1 cellular context compared by ENCODE assay signal in the genomic region with DNA sequence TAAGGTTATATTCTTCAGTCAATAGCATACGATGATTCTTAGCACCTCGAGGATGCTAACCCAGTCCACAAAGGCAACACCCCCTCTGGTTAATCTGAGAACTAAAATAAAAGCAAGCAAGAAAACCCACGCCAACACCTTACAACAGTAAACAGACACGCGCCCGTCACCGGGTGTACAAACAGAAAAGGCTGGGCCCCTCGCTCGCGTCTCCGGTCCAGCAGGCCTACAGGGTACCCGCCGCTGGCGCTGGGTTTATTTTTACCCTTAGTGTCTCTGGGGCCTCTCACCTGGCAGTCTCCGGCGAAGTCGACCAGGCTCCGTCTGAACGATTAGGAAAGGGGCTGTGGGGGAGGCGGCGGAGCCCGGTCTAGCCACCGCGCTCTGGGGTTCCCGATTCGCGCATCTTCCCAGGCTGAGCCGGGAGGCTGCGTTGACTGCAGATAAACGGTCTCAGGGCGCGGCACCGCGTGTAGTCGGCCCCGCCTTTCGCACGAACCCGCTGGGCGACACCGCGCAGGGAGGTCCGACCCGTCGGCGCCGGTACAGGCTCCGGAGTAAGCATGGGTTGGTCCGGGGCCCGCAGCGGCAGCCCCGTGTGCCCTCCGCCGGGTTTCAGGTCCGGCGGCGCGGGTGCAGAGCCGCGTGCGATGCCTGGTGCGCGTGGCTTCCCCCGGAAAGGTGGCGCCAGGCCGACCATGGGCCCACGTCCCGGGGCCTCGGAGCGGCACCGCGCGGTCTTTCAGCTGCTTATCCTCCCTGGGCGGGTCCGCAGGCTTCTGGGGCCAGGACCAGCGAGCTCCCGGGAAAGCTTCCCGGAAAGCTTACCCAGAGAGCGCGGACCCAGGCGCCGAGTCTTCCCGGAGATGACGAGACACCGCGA.
A peak's percentile ranks its signal among the peaks of the same experiment; 100 is the strongest.
TF ChIP-seq lines count a peak whose summit lies in the region.

A gene with protein sequence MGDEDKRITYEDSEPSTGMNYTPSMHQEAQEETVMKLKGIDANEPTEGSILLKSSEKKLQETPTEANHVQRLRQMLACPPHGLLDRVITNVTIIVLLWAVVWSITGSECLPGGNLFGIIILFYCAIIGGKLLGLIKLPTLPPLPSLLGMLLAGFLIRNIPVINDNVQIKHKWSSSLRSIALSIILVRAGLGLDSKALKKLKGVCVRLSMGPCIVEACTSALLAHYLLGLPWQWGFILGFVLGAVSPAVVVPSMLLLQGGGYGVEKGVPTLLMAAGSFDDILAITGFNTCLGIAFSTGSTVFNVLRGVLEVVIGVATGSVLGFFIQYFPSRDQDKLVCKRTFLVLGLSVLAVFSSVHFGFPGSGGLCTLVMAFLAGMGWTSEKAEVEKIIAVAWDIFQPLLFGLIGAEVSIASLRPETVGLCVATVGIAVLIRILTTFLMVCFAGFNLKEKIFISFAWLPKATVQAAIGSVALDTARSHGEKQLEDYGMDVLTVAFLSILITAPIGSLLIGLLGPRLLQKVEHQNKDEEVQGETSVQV (minus strand): TSS at position 868 of the 883 bp plus-strand sequence. CDS start 9,211 bp downstream, outside the sequence.

TF ChIP-seq in WTC11, 78 proteins besides CTCF, POLR2A, EP300 and RAD21 (continued from another document and continues in another):
- TF ChIP-seq, protein P1, sequence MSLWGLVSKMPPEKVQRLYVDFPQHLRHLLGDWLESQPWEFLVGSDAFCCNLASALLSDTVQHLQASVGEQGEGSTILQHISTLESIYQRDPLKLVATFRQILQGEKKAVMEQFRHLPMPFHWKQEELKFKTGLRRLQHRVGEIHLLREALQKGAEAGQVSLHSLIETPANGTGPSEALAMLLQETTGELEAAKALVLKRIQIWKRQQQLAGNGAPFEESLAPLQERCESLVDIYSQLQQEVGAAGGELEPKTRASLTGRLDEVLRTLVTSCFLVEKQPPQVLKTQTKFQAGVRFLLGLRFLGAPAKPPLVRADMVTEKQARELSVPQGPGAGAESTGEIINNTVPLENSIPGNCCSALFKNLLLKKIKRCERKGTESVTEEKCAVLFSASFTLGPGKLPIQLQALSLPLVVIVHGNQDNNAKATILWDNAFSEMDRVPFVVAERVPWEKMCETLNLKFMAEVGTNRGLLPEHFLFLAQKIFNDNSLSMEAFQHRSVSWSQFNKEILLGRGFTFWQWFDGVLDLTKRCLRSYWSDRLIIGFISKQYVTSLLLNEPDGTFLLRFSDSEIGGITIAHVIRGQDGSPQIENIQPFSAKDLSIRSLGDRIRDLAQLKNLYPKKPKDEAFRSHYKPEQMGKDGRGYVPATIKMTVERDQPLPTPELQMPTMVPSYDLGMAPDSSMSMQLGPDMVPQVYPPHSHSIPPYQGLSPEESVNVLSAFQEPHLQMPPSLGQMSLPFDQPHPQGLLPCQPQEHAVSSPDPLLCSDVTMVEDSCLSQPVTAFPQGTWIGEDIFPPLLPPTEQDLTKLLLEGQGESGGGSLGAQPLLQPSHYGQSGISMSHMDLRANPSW (CRISPR knock-in tag; conservative IDR thresholded peaks at IDR 0.05; ENCODE audit: low read depth) = no peak
- TF ChIP-seq NR3C1 (CRISPR knock-in tag; conservative IDR thresholded peaks at IDR 0.05; ENCODE audit: low read depth) = no peak
- TF ChIP-seq TP53 (CRISPR knock-in tag; IDR thresholded peaks at IDR 0.05) = peak; percentile 61; the same call in 1 of the 2 replicates
- TF ChIP-seq MYBL2 (CRISPR knock-in tag; IDR thresholded peaks at IDR 0.05) = peak; percentile 82; the same call in 1 of the 2 replicates
- TF ChIP-seq, protein P2, sequence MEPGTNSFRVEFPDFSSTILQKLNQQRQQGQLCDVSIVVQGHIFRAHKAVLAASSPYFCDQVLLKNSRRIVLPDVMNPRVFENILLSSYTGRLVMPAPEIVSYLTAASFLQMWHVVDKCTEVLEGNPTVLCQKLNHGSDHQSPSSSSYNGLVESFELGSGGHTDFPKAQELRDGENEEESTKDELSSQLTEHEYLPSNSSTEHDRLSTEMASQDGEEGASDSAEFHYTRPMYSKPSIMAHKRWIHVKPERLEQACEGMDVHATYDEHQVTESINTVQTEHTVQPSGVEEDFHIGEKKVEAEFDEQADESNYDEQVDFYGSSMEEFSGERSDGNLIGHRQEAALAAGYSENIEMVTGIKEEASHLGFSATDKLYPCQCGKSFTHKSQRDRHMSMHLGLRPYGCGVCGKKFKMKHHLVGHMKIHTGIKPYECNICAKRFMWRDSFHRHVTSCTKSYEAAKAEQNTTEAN (CRISPR knock-in tag; IDR thresholded peaks at IDR 0.05) = peak; percentile 53; the same call in 1 of the 2 replicates
- TF ChIP-seq, protein P3, sequence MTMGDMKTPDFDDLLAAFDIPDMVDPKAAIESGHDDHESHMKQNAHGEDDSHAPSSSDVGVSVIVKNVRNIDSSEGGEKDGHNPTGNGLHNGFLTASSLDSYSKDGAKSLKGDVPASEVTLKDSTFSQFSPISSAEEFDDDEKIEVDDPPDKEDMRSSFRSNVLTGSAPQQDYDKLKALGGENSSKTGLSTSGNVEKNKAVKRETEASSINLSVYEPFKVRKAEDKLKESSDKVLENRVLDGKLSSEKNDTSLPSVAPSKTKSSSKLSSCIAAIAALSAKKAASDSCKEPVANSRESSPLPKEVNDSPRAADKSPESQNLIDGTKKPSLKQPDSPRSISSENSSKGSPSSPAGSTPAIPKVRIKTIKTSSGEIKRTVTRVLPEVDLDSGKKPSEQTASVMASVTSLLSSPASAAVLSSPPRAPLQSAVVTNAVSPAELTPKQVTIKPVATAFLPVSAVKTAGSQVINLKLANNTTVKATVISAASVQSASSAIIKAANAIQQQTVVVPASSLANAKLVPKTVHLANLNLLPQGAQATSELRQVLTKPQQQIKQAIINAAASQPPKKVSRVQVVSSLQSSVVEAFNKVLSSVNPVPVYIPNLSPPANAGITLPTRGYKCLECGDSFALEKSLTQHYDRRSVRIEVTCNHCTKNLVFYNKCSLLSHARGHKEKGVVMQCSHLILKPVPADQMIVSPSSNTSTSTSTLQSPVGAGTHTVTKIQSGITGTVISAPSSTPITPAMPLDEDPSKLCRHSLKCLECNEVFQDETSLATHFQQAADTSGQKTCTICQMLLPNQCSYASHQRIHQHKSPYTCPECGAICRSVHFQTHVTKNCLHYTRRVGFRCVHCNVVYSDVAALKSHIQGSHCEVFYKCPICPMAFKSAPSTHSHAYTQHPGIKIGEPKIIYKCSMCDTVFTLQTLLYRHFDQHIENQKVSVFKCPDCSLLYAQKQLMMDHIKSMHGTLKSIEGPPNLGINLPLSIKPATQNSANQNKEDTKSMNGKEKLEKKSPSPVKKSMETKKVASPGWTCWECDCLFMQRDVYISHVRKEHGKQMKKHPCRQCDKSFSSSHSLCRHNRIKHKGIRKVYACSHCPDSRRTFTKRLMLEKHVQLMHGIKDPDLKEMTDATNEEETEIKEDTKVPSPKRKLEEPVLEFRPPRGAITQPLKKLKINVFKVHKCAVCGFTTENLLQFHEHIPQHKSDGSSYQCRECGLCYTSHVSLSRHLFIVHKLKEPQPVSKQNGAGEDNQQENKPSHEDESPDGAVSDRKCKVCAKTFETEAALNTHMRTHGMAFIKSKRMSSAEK (CRISPR knock-in tag; IDR thresholded peaks at IDR 0.05; ENCODE audit: borderline replicate concordance) = no peak
- TF ChIP-seq GTF2I (CRISPR knock-in tag; conservative IDR thresholded peaks at IDR 0.05) = no peak
- TF ChIP-seq ELF4 (CRISPR knock-in tag; IDR thresholded peaks at IDR 0.05; ENCODE audit: low read depth) = peak; percentile 90; the same call in 1 of the 2 replicates
- TF ChIP-seq, protein P4, sequence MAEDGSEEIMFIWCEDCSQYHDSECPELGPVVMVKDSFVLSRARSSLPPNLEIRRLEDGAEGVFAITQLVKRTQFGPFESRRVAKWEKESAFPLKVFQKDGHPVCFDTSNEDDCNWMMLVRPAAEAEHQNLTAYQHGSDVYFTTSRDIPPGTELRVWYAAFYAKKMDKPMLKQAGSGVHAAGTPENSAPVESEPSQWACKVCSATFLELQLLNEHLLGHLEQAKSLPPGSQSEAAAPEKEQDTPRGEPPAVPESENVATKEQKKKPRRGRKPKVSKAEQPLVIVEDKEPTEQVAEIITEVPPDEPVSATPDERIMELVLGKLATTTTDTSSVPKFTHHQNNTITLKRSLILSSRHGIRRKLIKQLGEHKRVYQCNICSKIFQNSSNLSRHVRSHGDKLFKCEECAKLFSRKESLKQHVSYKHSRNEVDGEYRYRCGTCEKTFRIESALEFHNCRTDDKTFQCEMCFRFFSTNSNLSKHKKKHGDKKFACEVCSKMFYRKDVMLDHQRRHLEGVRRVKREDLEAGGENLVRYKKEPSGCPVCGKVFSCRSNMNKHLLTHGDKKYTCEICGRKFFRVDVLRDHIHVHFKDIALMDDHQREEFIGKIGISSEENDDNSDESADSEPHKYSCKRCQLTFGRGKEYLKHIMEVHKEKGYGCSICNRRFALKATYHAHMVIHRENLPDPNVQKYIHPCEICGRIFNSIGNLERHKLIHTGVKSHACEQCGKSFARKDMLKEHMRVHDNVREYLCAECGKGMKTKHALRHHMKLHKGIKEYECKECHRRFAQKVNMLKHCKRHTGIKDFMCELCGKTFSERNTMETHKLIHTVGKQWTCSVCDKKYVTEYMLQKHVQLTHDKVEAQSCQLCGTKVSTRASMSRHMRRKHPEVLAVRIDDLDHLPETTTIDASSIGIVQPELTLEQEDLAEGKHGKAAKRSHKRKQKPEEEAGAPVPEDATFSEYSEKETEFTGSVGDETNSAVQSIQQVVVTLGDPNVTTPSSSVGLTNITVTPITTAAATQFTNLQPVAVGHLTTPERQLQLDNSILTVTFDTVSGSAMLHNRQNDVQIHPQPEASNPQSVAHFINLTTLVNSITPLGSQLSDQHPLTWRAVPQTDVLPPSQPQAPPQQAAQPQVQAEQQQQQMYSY (CRISPR knock-in tag; IDR thresholded peaks at IDR 0.05) = no peak
- TF ChIP-seq FOXP1 (CRISPR knock-in tag; IDR thresholded peaks at IDR 0.05; ENCODE audit: borderline replicate concordance) = peak; percentile 87
- no peak; the same call in 1 of the 2 replicates for TF ChIP-seq ZNF317 (CRISPR knock-in tag; IDR thresholded peaks at IDR 0.05; ENCODE audit: borderline replicate concordance, low read depth)
- peak; percentile 57; the same call in 1 of the 2 replicates for TF ChIP-seq CREB1 (CRISPR knock-in tag; IDR thresholded peaks at IDR 0.05)
- no peak for TF ChIP-seq NFE2L1 (CRISPR knock-in tag; IDR thresholded peaks at IDR 0.05)
- TF ChIP-seq, protein P5, sequence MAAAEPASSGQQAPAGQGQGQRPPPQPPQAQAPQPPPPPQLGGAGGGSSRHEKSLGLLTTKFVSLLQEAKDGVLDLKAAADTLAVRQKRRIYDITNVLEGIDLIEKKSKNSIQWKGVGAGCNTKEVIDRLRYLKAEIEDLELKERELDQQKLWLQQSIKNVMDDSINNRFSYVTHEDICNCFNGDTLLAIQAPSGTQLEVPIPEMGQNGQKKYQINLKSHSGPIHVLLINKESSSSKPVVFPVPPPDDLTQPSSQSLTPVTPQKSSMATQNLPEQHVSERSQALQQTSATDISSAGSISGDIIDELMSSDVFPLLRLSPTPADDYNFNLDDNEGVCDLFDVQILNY (CRISPR knock-in tag; IDR thresholded peaks at IDR 0.05) = 0 out of 2 replicates have a peak, but pooled peaks have one; percentile 33
- TF ChIP-seq, protein P6, sequence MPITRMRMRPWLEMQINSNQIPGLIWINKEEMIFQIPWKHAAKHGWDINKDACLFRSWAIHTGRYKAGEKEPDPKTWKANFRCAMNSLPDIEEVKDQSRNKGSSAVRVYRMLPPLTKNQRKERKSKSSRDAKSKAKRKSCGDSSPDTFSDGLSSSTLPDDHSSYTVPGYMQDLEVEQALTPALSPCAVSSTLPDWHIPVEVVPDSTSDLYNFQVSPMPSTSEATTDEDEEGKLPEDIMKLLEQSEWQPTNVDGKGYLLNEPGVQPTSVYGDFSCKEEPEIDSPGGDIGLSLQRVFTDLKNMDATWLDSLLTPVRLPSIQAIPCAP (CRISPR knock-in tag; IDR thresholded peaks at IDR 0.05) = no peak
- no peak for TF ChIP-seq IRF2 (CRISPR knock-in tag; IDR thresholded peaks at IDR 0.05; ENCODE audit: borderline replicate concordance, low read depth)
- TF ChIP-seq, protein P7, sequence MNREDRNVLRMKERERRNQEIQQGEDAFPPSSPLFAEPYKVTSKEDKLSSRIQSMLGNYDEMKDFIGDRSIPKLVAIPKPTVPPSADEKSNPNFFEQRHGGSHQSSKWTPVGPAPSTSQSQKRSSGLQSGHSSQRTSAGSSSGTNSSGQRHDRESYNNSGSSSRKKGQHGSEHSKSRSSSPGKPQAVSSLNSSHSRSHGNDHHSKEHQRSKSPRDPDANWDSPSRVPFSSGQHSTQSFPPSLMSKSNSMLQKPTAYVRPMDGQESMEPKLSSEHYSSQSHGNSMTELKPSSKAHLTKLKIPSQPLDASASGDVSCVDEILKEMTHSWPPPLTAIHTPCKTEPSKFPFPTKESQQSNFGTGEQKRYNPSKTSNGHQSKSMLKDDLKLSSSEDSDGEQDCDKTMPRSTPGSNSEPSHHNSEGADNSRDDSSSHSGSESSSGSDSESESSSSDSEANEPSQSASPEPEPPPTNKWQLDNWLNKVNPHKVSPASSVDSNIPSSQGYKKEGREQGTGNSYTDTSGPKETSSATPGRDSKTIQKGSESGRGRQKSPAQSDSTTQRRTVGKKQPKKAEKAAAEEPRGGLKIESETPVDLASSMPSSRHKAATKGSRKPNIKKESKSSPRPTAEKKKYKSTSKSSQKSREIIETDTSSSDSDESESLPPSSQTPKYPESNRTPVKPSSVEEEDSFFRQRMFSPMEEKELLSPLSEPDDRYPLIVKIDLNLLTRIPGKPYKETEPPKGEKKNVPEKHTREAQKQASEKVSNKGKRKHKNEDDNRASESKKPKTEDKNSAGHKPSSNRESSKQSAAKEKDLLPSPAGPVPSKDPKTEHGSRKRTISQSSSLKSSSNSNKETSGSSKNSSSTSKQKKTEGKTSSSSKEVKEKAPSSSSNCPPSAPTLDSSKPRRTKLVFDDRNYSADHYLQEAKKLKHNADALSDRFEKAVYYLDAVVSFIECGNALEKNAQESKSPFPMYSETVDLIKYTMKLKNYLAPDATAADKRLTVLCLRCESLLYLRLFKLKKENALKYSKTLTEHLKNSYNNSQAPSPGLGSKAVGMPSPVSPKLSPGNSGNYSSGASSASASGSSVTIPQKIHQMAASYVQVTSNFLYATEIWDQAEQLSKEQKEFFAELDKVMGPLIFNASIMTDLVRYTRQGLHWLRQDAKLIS (CRISPR knock-in tag; IDR thresholded peaks at IDR 0.05; ENCODE audit: borderline replicate concordance) = no peak
- TF ChIP-seq GABPB1 (CRISPR knock-in tag; IDR thresholded peaks at IDR 0.05) = peak; percentile 29
- TF ChIP-seq TEAD1 (CRISPR knock-in tag; IDR thresholded peaks at IDR 0.05) = peak; percentile 44; the same call in 1 of the 2 replicates
- TF ChIP-seq, protein P8, sequence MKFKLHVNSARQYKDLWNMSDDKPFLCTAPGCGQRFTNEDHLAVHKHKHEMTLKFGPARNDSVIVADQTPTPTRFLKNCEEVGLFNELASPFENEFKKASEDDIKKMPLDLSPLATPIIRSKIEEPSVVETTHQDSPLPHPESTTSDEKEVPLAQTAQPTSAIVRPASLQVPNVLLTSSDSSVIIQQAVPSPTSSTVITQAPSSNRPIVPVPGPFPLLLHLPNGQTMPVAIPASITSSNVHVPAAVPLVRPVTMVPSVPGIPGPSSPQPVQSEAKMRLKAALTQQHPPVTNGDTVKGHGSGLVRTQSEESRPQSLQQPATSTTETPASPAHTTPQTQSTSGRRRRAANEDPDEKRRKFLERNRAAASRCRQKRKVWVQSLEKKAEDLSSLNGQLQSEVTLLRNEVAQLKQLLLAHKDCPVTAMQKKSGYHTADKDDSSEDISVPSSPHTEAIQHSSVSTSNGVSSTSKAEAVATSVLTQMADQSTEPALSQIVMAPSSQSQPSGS (CRISPR knock-in tag; IDR thresholded peaks at IDR 0.05; ENCODE audit: borderline replicate concordance, low read depth) = no peak
- TF ChIP-seq, protein P9, sequence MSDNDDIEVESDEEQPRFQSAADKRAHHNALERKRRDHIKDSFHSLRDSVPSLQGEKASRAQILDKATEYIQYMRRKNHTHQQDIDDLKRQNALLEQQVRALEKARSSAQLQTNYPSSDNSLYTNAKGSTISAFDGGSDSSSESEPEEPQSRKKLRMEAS (CRISPR knock-in tag; IDR thresholded peaks at IDR 0.05) = peak; percentile 96
